13 cellular contexts compared by ENCODE assay signal in genomic region chr1:203281033-203281432, GRCh38. TPM values are rescaled to one million over a fixed set of nuclear protein-coding genes. Genes with fewer than 3 reads are reported as not detected.
DNase-seq lines count a peak whose midpoint lies in the region; TF ChIP-seq lines count a peak whose summit lies in the region.
"Had no signal": no experiment of that assay in that cellular context is flagged by ENCODE, and none has a peak within 500 bp of the region (broad histone marks: within the 10 kb centered on the region; RNA-seq: fewer than 3 reads in every experiment).

No MANE protein-coding gene starts in this region.

- H3K79me2 ChIP-seq in hepatocyte = no peaks in the 10 kb centered on the region

- no peaks in the 10 kb centered on the region for H3K27me3 Mint-ChIP-seq in activated CD4-positive, alpha-beta T cell treated with anti-CD3 and anti-CD28 coated beads, Interleukin-2, amount 10 ng/mL, durations not matched to agents 24 days and 14 days
- H3K27me3 Mint-ChIP-seq in activated T-helper 2 cell treated with anti-CD3 and anti-CD28 coated beads, Interferon-gamma antibody, Interleukin-2, Interleukin-4, amounts not matched to agents 10 μg/mL and 5 μg/mL and 100 μg/mL, durations not matched to agents 14 hours and 24 hours and 36 hours (ENCODE audit: low read depth) = no peaks in the 10 kb centered on the region
- H3K27me3 Mint-ChIP-seq: natural killer cell treated with Interleukin-12 subunit alpha and Interleukin-12 subunit beta and Interleukin-15 and Interleukin-18, amount 100 ng/mL, for 72 hours; T-helper 17 cell had no signal

- no peak overlapping the region for H3K9ac ChIP-seq in adipocyte (ENCODE audit: low read length)

- H3K9me2 ChIP-seq in hepatocyte (replicated peaks; ENCODE audit: insufficient read depth) = no peaks in the 10 kb centered on the region

- H4K20me1 ChIP-seq in hepatocyte (ENCODE audit: insufficient read depth, poor library complexity, severe bottlenecking) = no peaks in the 10 kb centered on the region

- TF ChIP-seq CTCF in hepatocyte (IDR thresholded peaks at IDR 0.05; ENCODE audit: poor library complexity) (no peak), thyroid gland (IDR thresholded peaks at IDR 0.05) (no peak)

- H3K9me3 ChIP-seq in adipocyte (ENCODE audit: control insufficient read depth, low read length) (no peaks in the 10 kb centered on the region), hepatocyte (ENCODE audit: low read depth) (no peaks in the 10 kb centered on the region), thyroid gland (no peaks in the 10 kb centered on the region)

- intact Hi-C loops in activated CD4-positive, alpha-beta T cell treated with anti-CD3 and anti-CD28 coated beads, Interleukin-2, amount 10 ng/mL, durations not matched to agents 24 days and 14 days (cut with micrococcal nuclease) = no loop called here
- intact Hi-C loops in thyroid gland (cut with DNase I) = no loop called here
- intact Hi-C loops in activated T-helper 2 cell treated with anti-CD3 and anti-CD28 coated beads, Interferon-gamma antibody, Interleukin-2, Interleukin-4, amounts not matched to agents 10 μg/mL and 5 μg/mL and 100 μg/mL, durations not matched to agents 14 hours and 24 hours and 36 hours (cut with micrococcal nuclease) = no loop called here

- H3K36me3 ChIP-seq in adipocyte (ENCODE audit: control insufficient read depth, insufficient read depth, low read length, severe bottlenecking) (no peaks in the 10 kb centered on the region), hepatocyte (replicated peaks; ENCODE audit: insufficient read depth, low read depth) (no peaks in the 10 kb centered on the region), thyroid gland (no peaks in the 10 kb centered on the region)

- peaks cover 52% of the 10 kb centered on the region for H3K4me1 Mint-ChIP-seq in activated CD4-positive, alpha-beta T cell treated with anti-CD3 and anti-CD28 coated beads, Interleukin-2, amount 10 ng/mL, durations not matched to agents 24 days and 14 days
- H3K4me1 Mint-ChIP-seq in activated T-helper 2 cell treated with anti-CD3 and anti-CD28 coated beads, Interferon-gamma antibody, Interleukin-2, Interleukin-4, amounts not matched to agents 10 μg/mL and 5 μg/mL and 100 μg/mL, durations not matched to agents 14 hours and 24 hours and 36 hours (ENCODE audit: low read depth) = peaks cover 42% of the 10 kb centered on the region

- H3K4me1 ChIP-seq in adipocyte (ENCODE audit: control insufficient read depth, insufficient read depth, low read length) (peaks cover 21% of the 10 kb centered on the region), hepatocyte (ENCODE audit: insufficient read depth) (peaks cover 39% of the 10 kb centered on the region), thyroid gland (peaks cover 19 to 78% of the 10 kb centered on the region in 2 donors)

- H3K27me3 ChIP-seq in adipocyte (replicated peaks; ENCODE audit: control insufficient read depth, insufficient read depth, low read length) (peaks cover 6% of the 10 kb centered on the region), hepatocyte (no peaks in the 10 kb centered on the region), thyroid gland (no peaks in the 10 kb centered on the region)

- H2AFZ ChIP-seq in hepatocyte = no peak overlapping the region

- WGBS in hepatocyte (ENCODE audit: low lambda C conversion rate, missing lambda C conversion rate) = 91% methylated on average over 3 of the region's 3 CpGs
- WGBS in thyroid gland, 2 donors = 75 to 87% methylated on average over 3 of the region's 3 CpGs

- TF ChIP-seq POLR2A in thyroid gland (IDR thresholded peaks at IDR 0.05) = no peak

- H3K9me3 Mint-ChIP-seq in activated CD4-positive, alpha-beta T cell treated with anti-CD3 and anti-CD28 coated beads, Interleukin-2, amount 10 ng/mL, durations not matched to agents 24 days and 14 days = no peaks in the 10 kb centered on the region
- H3K9me3 Mint-ChIP-seq in activated T-helper 2 cell treated with anti-CD3 and anti-CD28 coated beads, Interferon-gamma antibody, Interleukin-2, Interleukin-4, amounts not matched to agents 10 μg/mL and 5 μg/mL and 100 μg/mL, durations not matched to agents 14 hours and 24 hours and 36 hours = no peaks in the 10 kb centered on the region
- H3K9me3 Mint-ChIP-seq: natural killer cell treated with Interleukin-12 subunit alpha and Interleukin-12 subunit beta and Interleukin-15 and Interleukin-18, amount 100 ng/mL, for 72 hours had no signal

- no peak overlapping the region for H3K4me2 ChIP-seq in hepatocyte

- H3K4me3 Mint-ChIP-seq in activated CD4-positive, alpha-beta T cell treated with anti-CD3 and anti-CD28 coated beads, Interleukin-2, amount 10 ng/mL, durations not matched to agents 24 days and 14 days = no peak overlapping the region
- H3K4me3 Mint-ChIP-seq in activated T-helper 2 cell treated with anti-CD3 and anti-CD28 coated beads, Interferon-gamma antibody, Interleukin-2, Interleukin-4, amounts not matched to agents 10 μg/mL and 5 μg/mL and 100 μg/mL, durations not matched to agents 14 hours and 24 hours and 36 hours (ENCODE audit: low read depth) = no peak overlapping the region
- H3K4me3 Mint-ChIP-seq: natural killer cell treated with Interleukin-12 subunit alpha and Interleukin-12 subunit beta and Interleukin-15 and Interleukin-18, amount 100 ng/mL, for 72 hours; T-helper 17 cell had no signal

- no peaks in the 10 kb centered on the region for H3K36me3 Mint-ChIP-seq in activated CD4-positive, alpha-beta T cell treated with anti-CD3 and anti-CD28 coated beads, Interleukin-2, amount 10 ng/mL, durations not matched to agents 24 days and 14 days (ENCODE audit: low read depth)
- H3K36me3 Mint-ChIP-seq in activated T-helper 2 cell treated with anti-CD3 and anti-CD28 coated beads, Interferon-gamma antibody, Interleukin-2, Interleukin-4, amounts not matched to agents 10 μg/mL and 5 μg/mL and 100 μg/mL, durations not matched to agents 14 hours and 24 hours and 36 hours (ENCODE audit: low read depth) = no peaks in the 10 kb centered on the region
- H3K36me3 Mint-ChIP-seq: natural killer cell treated with Interleukin-12 subunit alpha and Interleukin-12 subunit beta and Interleukin-15 and Interleukin-18, amount 100 ng/mL, for 72 hours had no signal

- peak overlapping the region; percentile 94 for H3K27ac ChIP-seq in hepatocyte
- H3K27ac ChIP-seq in thyroid gland = peak overlapping the region in 2 of 3 donors; percentile 9 to 73
- H3K27ac ChIP-seq: C4-2B had no signal

- H3K4me3 ChIP-seq in adipocyte (ENCODE audit: low read length) (no peak overlapping the region), hepatocyte (no peak overlapping the region), thyroid gland (replicated peaks in 1 of 3) (no peak overlapping the region)

- peak overlapping the region; percentile 28 for H3K27ac Mint-ChIP-seq in activated CD4-positive, alpha-beta T cell treated with anti-CD3 and anti-CD28 coated beads, Interleukin-2, amount 10 ng/mL, durations not matched to agents 24 days and 14 days
- H3K27ac Mint-ChIP-seq in activated T-helper 2 cell treated with anti-CD3 and anti-CD28 coated beads, Interferon-gamma antibody, Interleukin-2, Interleukin-4, amounts not matched to agents 10 μg/mL and 5 μg/mL and 100 μg/mL, durations not matched to agents 14 hours and 24 hours and 36 hours = no peak overlapping the region
- H3K27ac Mint-ChIP-seq: T-helper 17 cell had no signal

- DNase-seq in activated CD4-positive, alpha-beta T cell treated with anti-CD3 and anti-CD28 coated beads, Interleukin-2, amount 10 ng/mL, durations not matched to agents 24 days and 14 days = no peak
- no peak for DNase-seq in activated CD4-positive, alpha-beta T cell treated with anti-CD3 and anti-CD28 coated beads for 1 hour
- DNase-seq in adipocyte (ENCODE audit: low read depth) = peak; percentile 60
- peak; percentile 44 for DNase-seq in hepatocyte (ENCODE audit: low spot score)
- no peak for DNase-seq in thyroid gland
- DNase-seq in activated T-helper 2 cell treated with anti-CD3 and anti-CD28 coated beads, Interferon-gamma antibody, Interleukin-2, Interleukin-4, amounts not matched to agents 10 μg/mL and 5 μg/mL and 100 μg/mL, durations not matched to agents 14 hours and 24 hours and 36 hours (ENCODE audit: low spot score) = no peak
- DNase-seq in stimulated activated naive CD4-positive, alpha-beta T cell (lab: John Stamatoyannopoulos, UW) = no peak
- no peak for DNase-seq in H4 (ENCODE audit: low spot score)
- DNase-seq: NCI-H446; stimulated activated CD4-positive, alpha-beta T cell treated with anti-CD3 and anti-CD28 coated beads, Interleukin-4, amount 100 ng/mL, for 24 hours; T-helper 17 cell had no signal

RNA-seq across cellular contexts. Expression of gene BTG2, which starts 24.3 kb away (rescaled TPM):
- 106 and 108 TPM in 2 replicates for total RNA-seq in activated CD4-positive, alpha-beta T cell treated with anti-CD3 and anti-CD28 coated beads, Interleukin-2, amount 10 ng/mL, durations not matched to agents 24 days and 14 days
- total RNA-seq in hepatocyte (192 and 197 TPM in 2 replicates), thyroid gland (10 to 100 TPM; 41.9 to 82.1 (median 51.9) TPM)
- polyA plus RNA-seq in hepatocyte = 253 and 274 TPM in 2 replicates
- total RNA-seq in activated T-helper 2 cell treated with anti-CD3 and anti-CD28 coated beads, Interferon-gamma antibody, Interleukin-2, Interleukin-4, amounts not matched to agents 10 μg/mL and 5 μg/mL and 100 μg/mL, durations not matched to agents 14 hours and 24 hours and 36 hours = 98.1 and 98.8 TPM in 2 replicates
- total RNA-seq in H4 (2014; rRNA removed; shearing (Covaris generic)) = 11.2 and 11.7 TPM in 2 replicates

RNA-seq across cellular contexts. Expression of gene CHIT1, which starts 51.6 kb away (rescaled TPM):
- total RNA-seq in activated CD4-positive, alpha-beta T cell treated with anti-CD3 and anti-CD28 coated beads, Interleukin-2, amount 10 ng/mL, durations not matched to agents 24 days and 14 days = 0.21 and 0.70 TPM in 2 replicates
- total RNA-seq in hepatocyte (0.20 and 0.93 TPM in 2 replicates), thyroid gland (1 to 10 TPM in 2 of 4 donors, under 1 TPM in 1, not detected in 1; 0.45 to 9.0 (median 1.2) TPM)
- polyA plus RNA-seq in hepatocyte = 0.30 and 1.1 TPM in 2 replicates
- 0.09 and 0.34 TPM in 2 replicates for total RNA-seq in activated T-helper 2 cell treated with anti-CD3 and anti-CD28 coated beads, Interferon-gamma antibody, Interleukin-2, Interleukin-4, amounts not matched to agents 10 μg/mL and 5 μg/mL and 100 μg/mL, durations not matched to agents 14 hours and 24 hours and 36 hours
- total RNA-seq in H4 (2014; rRNA removed; shearing (Covaris generic)) = not detected in 2 replicates

Comparison
In these comparisons a context has a peak if more than half of its experiments do, and no peak if none do; other contexts are left out.
1. DNase-seq: peak in adipocyte (single experiment) and hepatocyte (single experiment); none in activated CD4-positive, alpha-beta T cell treated with anti-CD3 and anti-CD28 coated beads, Interleukin-2, amount 10 ng/mL, durations not matched to agents 24 days and 14 days (single experiment), activated CD4-positive, alpha-beta T cell treated with anti-CD3 and anti-CD28 coated beads for 1 hour (single experiment), thyroid gland (0 of 2), activated T-helper 2 cell treated with anti-CD3 and anti-CD28 coated beads, Interferon-gamma antibody, Interleukin-2, Interleukin-4, amounts not matched to agents 10 μg/mL and 5 μg/mL and 100 μg/mL, durations not matched to agents 14 hours and 24 hours and 36 hours (single experiment), stimulated activated naive CD4-positive, alpha-beta T cell (0 of 6) and H4 (single experiment).